ENCODE assay signal across 14 cellular contexts in the genomic region with DNA sequence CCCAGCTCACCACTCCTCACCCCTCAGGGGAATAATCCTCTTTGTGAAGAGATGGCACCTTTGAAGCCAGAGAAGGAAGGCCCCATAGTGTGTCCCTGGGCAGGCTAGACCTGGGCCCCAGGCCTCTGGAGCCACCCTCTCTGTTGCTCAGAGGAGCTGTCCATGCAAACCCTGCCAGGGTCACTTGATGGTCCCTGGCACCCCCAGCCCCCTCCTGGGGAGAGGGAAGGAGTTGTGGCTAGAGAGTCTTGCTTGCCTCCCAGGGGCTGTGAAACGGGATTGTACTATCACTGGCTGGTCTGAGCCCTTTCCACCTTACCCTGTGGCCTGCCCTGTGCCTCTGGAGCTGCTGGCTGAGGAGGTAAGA. TPM values are rescaled to one million over a fixed set of nuclear protein-coding genes. Genes with fewer than 3 reads are reported as not detected.
A peak's percentile ranks its signal among the peaks of the same experiment; 100 is the strongest.
DNase-seq lines count a peak whose midpoint lies in the region; TF ChIP-seq lines count a peak whose summit lies in the region.
"Had no signal": no experiment of that assay in that cellular context is flagged by ENCODE, and none has a peak within 500 bp of the region (broad histone marks: within the 10 kb centered on the region; RNA-seq: fewer than 3 reads in every experiment).

No MANE protein-coding gene starts in this region.

- CTCF ChIA-PET in HEK293T (lab: Yijun Ruan, JAX), result interaction anchor here (0.6 kb wide), 1 partner anchor 12 kb away, joined by 3 read pairs; no protein-coding TSS in a partner anchor
- CTCF ChIA-PET in Caco-2 (lab: Charles Lee), result no interaction called here

- no peak for TF ChIP-seq POLR2A in esophagus muscularis mucosa (IDR thresholded peaks at IDR 0.05; ENCODE audit: low read depth)

- DNase-seq in esophagus muscularis mucosa (ENCODE audit: extremely low spot score) (peak; percentile 77), osteocyte (ENCODE audit: extremely low spot score, unreplicated experiment) (peak; percentile 83), HEK293T (ENCODE audit: extremely low spot score) (no peak), Caco-2 (no peak), anterior cingulate cortex (lab: John Stamatoyannopoulos, UW) (no peak), MG63 (no peak)
- DNase-seq: CD8-positive, alpha-beta memory T cell; DMS53; GF-D8; H7 had no signal

- H3K9ac ChIP-seq in BLaER1, result 0 out of 2 replicates have a peak overlapping the region, but pooled peaks have one; percentile 6

- peak overlapping the region; percentile 47 for H3K4me2 ChIP-seq in BLaER1

- no peak for TF ChIP-seq EP300 in esophagus muscularis mucosa (IDR thresholded peaks at IDR 0.05)

- H3K9me3 Mint-ChIP-seq in osteocyte (ENCODE audit: unreplicated experiment), result no peaks in the 10 kb centered on the region
- no peaks in the 10 kb centered on the region for H3K9me3 Mint-ChIP-seq in Caco-2 (ENCODE audit: unreplicated experiment)
- H3K9me3 Mint-ChIP-seq: CD8-positive, alpha-beta memory T cell had no signal

- H3K27me3 Mint-ChIP-seq in osteocyte (ENCODE audit: unreplicated experiment) (peaks cover 61% of the 10 kb centered on the region), Caco-2 (ENCODE audit: insufficient read depth, unreplicated experiment) (peaks cover 9% of the 10 kb centered on the region)

- H3K4me1 Mint-ChIP-seq in osteocyte (ENCODE audit: unreplicated experiment) (no peaks in the 10 kb centered on the region), Caco-2 (ENCODE audit: low read depth, unreplicated experiment) (no peaks in the 10 kb centered on the region)
- H3K4me1 Mint-ChIP-seq: CD8-positive, alpha-beta memory T cell had no signal

- peaks cover 57% of the 10 kb centered on the region for H3K4me1 ChIP-seq in BLaER1
- peaks cover 0 to 3% (median 1%) of the 10 kb centered on the region in 4 donors for H3K4me1 ChIP-seq in esophagus muscularis mucosa
- H3K4me1 ChIP-seq in Caco-2, result no peaks in the 10 kb centered on the region

- no peaks in the 10 kb centered on the region for H3K36me3 Mint-ChIP-seq in osteocyte (ENCODE audit: unreplicated experiment)
- no peaks in the 10 kb centered on the region for H3K36me3 Mint-ChIP-seq in Caco-2 (ENCODE audit: insufficient read depth, unreplicated experiment)
- H3K36me3 Mint-ChIP-seq: CD8-positive, alpha-beta memory T cell had no signal

- no peaks in the 10 kb centered on the region for H3K36me3 ChIP-seq in BLaER1
- no peaks in the 10 kb centered on the region for H3K36me3 ChIP-seq in esophagus muscularis mucosa
- no peaks in the 10 kb centered on the region for H3K36me3 ChIP-seq in Caco-2 (ENCODE audit: control insufficient read depth, insufficient read depth, low read length)
- H3K36me3 ChIP-seq in MG63, result no peaks in the 10 kb centered on the region

- POLR2A ChIA-PET in HEK293T (lab: Yijun Ruan, JAX), result no interaction called here
- POLR2A ChIA-PET in Caco-2 (lab: Charles Lee), result no interaction called here

- H3K27ac Mint-ChIP-seq in osteocyte (ENCODE audit: unreplicated experiment), result no peak overlapping the region
- H3K27ac Mint-ChIP-seq in Caco-2 (ENCODE audit: unreplicated experiment), result no peak overlapping the region
- H3K27ac Mint-ChIP-seq: B cell; CD8-positive, alpha-beta memory T cell had no signal

- intact Hi-C loops in esophagus muscularis mucosa (cut with DNase I), result no loop called here
- intact Hi-C loops in Caco-2 (cut with micrococcal nuclease; ENCODE audit: unreplicated experiment), result no loop called here

- H4K20me1 ChIP-seq in BLaER1, result no peaks in the 10 kb centered on the region

- BruUV-seq in Caco-2 (replicated peaks; lab: Mats Ljungman, UMichigan), result no TSS peak

- H3K4me3 Mint-ChIP-seq in osteocyte (ENCODE audit: unreplicated experiment) (no peak overlapping the region), Caco-2 (ENCODE audit: unreplicated experiment) (no peak overlapping the region)
- H3K4me3 Mint-ChIP-seq: B cell; CD8-positive, alpha-beta memory T cell had no signal

- H3K27ac ChIP-seq in BLaER1 (no peak overlapping the region), C4-2B (peak overlapping the region; percentile 72), esophagus muscularis mucosa (replicated peaks in 1 of 4) (no peak overlapping the region)

- WGBS in esophagus muscularis mucosa, result 80% methylated on average over 1 of the region's 1 CpG

- TF ChIP-seq CTCF in C4-2B (conservative IDR thresholded peaks at IDR 0.05), result no peak
- no peak for TF ChIP-seq CTCF in esophagus muscularis mucosa (IDR thresholded peaks at IDR 0.05)
- no peak for TF ChIP-seq CTCF in osteocyte (IDR thresholded peaks at IDR 0.05)
- TF ChIP-seq CTCF in Caco-2 (IDR thresholded peaks at IDR 0.05; ENCODE audit: insufficient read depth in 1 of 2, low read depth in 1 of 2, low read length in 1 of 2, severe bottlenecking in 1 of 2, unreplicated experiment in 1 of 2), result no peak

- H3K4me3 ChIP-seq in BLaER1 (no peak overlapping the region), esophagus muscularis mucosa (no peak overlapping the region), Caco-2 (ENCODE audit: low read depth, low read length) (no peak overlapping the region), MG63 (no peak overlapping the region)

- no peaks in the 10 kb centered on the region for H3K27me3 ChIP-seq in BLaER1
- H3K27me3 ChIP-seq in esophagus muscularis mucosa, result peaks cover 0 to 10% (median 0%) of the 10 kb centered on the region in 4 donors
- no peaks in the 10 kb centered on the region for H3K27me3 ChIP-seq in Caco-2 (replicated peaks; ENCODE audit: control insufficient read depth, insufficient read depth, low read length)
- H3K27me3 ChIP-seq in MG63, result no peaks in the 10 kb centered on the region

- H3K9me3 ChIP-seq in BLaER1, result no peaks in the 10 kb centered on the region
- no peaks in the 10 kb centered on the region for H3K9me3 ChIP-seq in esophagus muscularis mucosa
- H3K9me3 ChIP-seq in Caco-2, result no peaks in the 10 kb centered on the region
- no peaks in the 10 kb centered on the region for H3K9me3 ChIP-seq in MG63

TF ChIP-seq in HEK293T, 16 proteins besides CTCF, POLR2A, EP300 and RAD21:
- TF ChIP-seq BHLHE40 (IDR thresholded peaks at IDR 0.05; ENCODE audit: borderline replicate concordance) (no peak), TARDBP (IDR thresholded peaks at IDR 0.05) (no peak), FOXK2 (IDR thresholded peaks at IDR 0.05) (no peak), SP1 (IDR thresholded peaks at IDR 0.05) (no peak)
TF ChIP-seq in HEK293T: peak in this region for 0.

RNA-seq across cellular contexts. Expression of gene GHRHR, which starts 5.8 kb away (rescaled TPM):
- total RNA-seq in esophagus muscularis mucosa, result not detected
- total RNA-seq in osteocyte, result not detected in 2 replicates
- total RNA-seq in Caco-2 (2022), result not detected in 2 replicates
- total RNA-seq in MG63 (2014; rRNA removed; shearing (Covaris generic); ENCODE audit: low replicate concordance), result not detected in 2 replicates
- total RNA-seq: B cell; CD8-positive, alpha-beta memory T cell; HepG2 had no signal

RNA-seq across cellular contexts. Expression of gene AQP1, which starts 57.9 kb away (rescaled TPM):
- 100 to 1,000 TPM; 362 to 578 (median 513) TPM for total RNA-seq in esophagus muscularis mucosa
- 6.0 and 6.7 TPM in 2 replicates for total RNA-seq in osteocyte
- total RNA-seq in Caco-2 (2022), result 0.19 and 0.52 TPM in 2 replicates
- not detected in 2 replicates for total RNA-seq in MG63 (2014; rRNA removed; shearing (Covaris generic); ENCODE audit: low replicate concordance)
- total RNA-seq: B cell, H7, HepG2 had no signal

Comparison
In these comparisons a context has a peak if more than half of its experiments do, and no peak if none do; other contexts are left out.
1. DNase-seq: peak in esophagus muscularis mucosa (single experiment) and osteocyte (single experiment); none in HEK293T (single experiment), Caco-2 (0 of 2), anterior cingulate cortex (0 of 58) and MG63 (single experiment).
2. RNA of gene AQP1, which starts 57.9 kb away (total RNA-seq): 362 to 578 TPM in esophagus muscularis mucosa; 6.0 to 6.7 TPM in osteocyte, 0.19 to 0.52 TPM in Caco-2 and not detected in MG63; every median in the first group is over 10 times any median in the second.